In genomic region chr19:18605546-18606280, GRCh38 we compare ENCODE assay signal across 1 cellular context.
TF ChIP-seq lines count a peak whose summit lies in the region.

No MANE protein-coding gene starts in this region.

TF ChIP-seq in K562, 482 proteins besides CTCF, POLR2A, EP300 and RAD21:
- no peak for TF ChIP-seq PTRF (tag; IDR thresholded peaks at IDR 0.05)
- TF ChIP-seq PTTG1 (tag; IDR thresholded peaks at IDR 0.05; ENCODE audit: low read depth), result no peak
- TF ChIP-seq ZNF134 (CRISPR knock-in tag; conservative IDR thresholded peaks at IDR 0.05), result no peak
- no peak for TF ChIP-seq TAF1 (IDR thresholded peaks at IDR 0.05; ENCODE audit: control insufficient read depth, extremely low read depth, insufficient read depth, low read length, severe bottlenecking)
- TF ChIP-seq RNF2 (IDR thresholded peaks at IDR 0.05), result no peak
- TF ChIP-seq EZH2 (IDR thresholded peaks at IDR 0.05; ENCODE audit: borderline replicate concordance, low read depth, low read length), result 0 out of 2 replicates have a peak, but pooled peaks have one; percentile 65
